In genomic region chr2:133568172-133568571, GRCh38 we compare ENCODE assay signal across 8 cellular contexts. TPM values are rescaled to one million over a fixed set of nuclear protein-coding genes. Genes with fewer than 3 reads are reported as not detected.
DNase-seq lines count a peak whose midpoint lies in the region; ATAC-seq and TF ChIP-seq lines count a peak whose summit lies in the region.

Gene NCKAP5 (minus strand): TSS chr2:133568463. CDS start chr2:133517526, 50,937 bp downstream.

- H3K9me3 Mint-ChIP-seq in MCF 10A (ENCODE audit: unreplicated experiment), result no peaks in the 10 kb centered on the region
- H3K9me3 Mint-ChIP-seq in activated T-helper 17 cell treated with anti-CD3 and anti-CD28 coated beads, Interleukin-2, amount 50 U/mL, for 72 hours, result no peaks in the 10 kb centered on the region

- BruUV-seq in MCF 10A (replicated peaks; lab: Mats Ljungman, UMichigan), result no TSS peak

- peaks cover 17% of the 10 kb centered on the region for H3K4me1 ChIP-seq in mucosa of stomach (ENCODE audit: control insufficient read depth, insufficient read depth, low read length)
- H3K4me1 ChIP-seq in vagina, result peaks cover 29% of the 10 kb centered on the region

- no peaks in the 10 kb centered on the region for H3K9me3 ChIP-seq in mucosa of stomach (ENCODE audit: control insufficient read depth, low read length)
- H3K9me3 ChIP-seq in vagina, result no peaks in the 10 kb centered on the region

- peak within 1 kb of the TSS; percentile 55 for H3K9ac ChIP-seq in mucosa of stomach (ENCODE audit: low read length)

- H3K4me1 Mint-ChIP-seq in MCF 10A (ENCODE audit: insufficient read depth, unreplicated experiment), result peaks cover 9% of the 10 kb centered on the region
- no peaks in the 10 kb centered on the region for H3K4me1 Mint-ChIP-seq in activated T-helper 17 cell treated with anti-CD3 and anti-CD28 coated beads, Interleukin-2, amount 50 U/mL, for 72 hours

- in situ Hi-C loops in T47D (cut with HindIII; ENCODE audit: low pct_unique_long_range_greater_than_20kb, low sequenced_read_pairs), result no loop called here

- H3K36me3 ChIP-seq in mucosa of stomach (ENCODE audit: control insufficient read depth, insufficient read depth, low read length) (no peaks in the 10 kb centered on the region), vagina (no peaks in the 10 kb centered on the region)

- peaks cover 10% of the 10 kb centered on the region for H3K27me3 Mint-ChIP-seq in MCF 10A (ENCODE audit: insufficient read depth, unreplicated experiment)
- H3K27me3 Mint-ChIP-seq in activated T-helper 17 cell treated with anti-CD3 and anti-CD28 coated beads, Interleukin-2, amount 50 U/mL, for 72 hours, result peaks cover 28% of the 10 kb centered on the region

- no peak within 1 kb of the TSS for H3K27ac Mint-ChIP-seq in MCF 10A (ENCODE audit: low read depth, unreplicated experiment)
- H3K27ac Mint-ChIP-seq in activated T-helper 17 cell treated with anti-CD3 and anti-CD28 coated beads, Interleukin-2, amount 50 U/mL, for 72 hours, result no peak within 1 kb of the TSS

- H3K27me3 ChIP-seq in mucosa of stomach (ENCODE audit: control insufficient read depth, insufficient read depth, low read length) (no peaks in the 10 kb centered on the region), vagina (no peaks in the 10 kb centered on the region)

- TF ChIP-seq POLR2A in vagina (IDR thresholded peaks at IDR 0.05), result no peak

- intact Hi-C loops in MCF 10A (cut with micrococcal nuclease) (no loop called here), vagina (cut with DNase I) (no loop called here)

- peak within 1 kb of the TSS; percentile 60 for H3K27ac ChIP-seq in vagina

- DNase-seq in T47D (ENCODE audit: low read depth in 1 of 2, low spot score in 1 of 2), result peak; percentile 20 to 55
- DNase-seq in MCF 10A (ENCODE audit: unreplicated experiment), result no peak
- peak; percentile 12 for DNase-seq in fibroblast of mammary gland (ENCODE audit: low read depth)
- no peak for DNase-seq in vagina (ENCODE audit: extremely low spot score in 2 of 2)
- no peak for DNase-seq in OCI-M2 (lab: John Stamatoyannopoulos, UW; ENCODE audit: unreplicated experiment)
- DNase-seq in activated CD8-positive, alpha-beta memory T cell treated with anti-CD3 and anti-CD28 coated beads, Interleukin-2, amount 50 U/mL, for 4 hours, result no peak

- no peak for TF ChIP-seq CTCF in MCF 10A (IDR thresholded peaks at IDR 0.05; ENCODE audit: unreplicated experiment)
- TF ChIP-seq CTCF in fibroblast of mammary gland (conservative IDR thresholded peaks at IDR 0.05; ENCODE audit: control insufficient read depth, insufficient read depth, low read depth, low read length), result no peak
- TF ChIP-seq CTCF in vagina (IDR thresholded peaks at IDR 0.05), result no peak

- POLR2A ChIA-PET in MCF 10A (lab: Yijun Ruan, JAX), result no interaction called here

- no peaks in the 10 kb centered on the region for H3K36me3 Mint-ChIP-seq in MCF 10A (ENCODE audit: insufficient read depth, unreplicated experiment)
- no peaks in the 10 kb centered on the region for H3K36me3 Mint-ChIP-seq in activated T-helper 17 cell treated with anti-CD3 and anti-CD28 coated beads, Interleukin-2, amount 50 U/mL, for 72 hours (ENCODE audit: low read depth)

- no peak for ATAC-seq in activated T-helper 17 cell treated with anti-CD3 and anti-CD28 coated beads, Interleukin-2, amount 50 U/mL, for 72 hours (replicated peaks)

- H3K4me3 Mint-ChIP-seq in MCF 10A (ENCODE audit: unreplicated experiment), result no peak within 1 kb of the TSS
- no peak within 1 kb of the TSS for H3K4me3 Mint-ChIP-seq in activated T-helper 17 cell treated with anti-CD3 and anti-CD28 coated beads, Interleukin-2, amount 50 U/mL, for 72 hours

- CTCF ChIA-PET in MCF 10A (lab: Yijun Ruan, JAX), result interaction anchor here (0.7 to 3.4 kb wide), 5 partner anchors 49 to 1218 kb away, joined by 3 to 18 read pairs (median 4); no protein-coding TSS in a partner anchor

- H3K4me3 ChIP-seq in fibroblast of mammary gland (ENCODE audit: control insufficient read depth, low read depth, low read length) (no peak within 1 kb of the TSS), mucosa of stomach (ENCODE audit: low read length) (peak within 1 kb of the TSS; percentile 21), vagina (peak within 1 kb of the TSS; percentile 31 to 32)

RNA-seq across cellular contexts. Expression of gene NCKAP5, which starts in this region (rescaled TPM):
- not detected in 2 replicates for total RNA-seq in MCF 10A (2022)
- total RNA-seq in vagina, result 8.8 TPM
- total RNA-seq in activated T-helper 17 cell treated with anti-CD3 and anti-CD28 coated beads, Interleukin-2, amount 50 U/mL, for 72 hours, result not detected

Comparison
In these comparisons a context has a peak if more than half of its experiments do, and no peak if none do; other contexts are left out.
1. DNase-seq: peak in T47D (2 of 2) and fibroblast of mammary gland (single experiment); none in MCF 10A (single experiment), vagina (0 of 2), OCI-M2 (single experiment) and activated CD8-positive, alpha-beta memory T cell treated with anti-CD3 and anti-CD28 coated beads, Interleukin-2, amount 50 U/mL, for 4 hours (single experiment).